Comparison of ENCODE assay signal across 8 cellular contexts in the genomic region with DNA sequence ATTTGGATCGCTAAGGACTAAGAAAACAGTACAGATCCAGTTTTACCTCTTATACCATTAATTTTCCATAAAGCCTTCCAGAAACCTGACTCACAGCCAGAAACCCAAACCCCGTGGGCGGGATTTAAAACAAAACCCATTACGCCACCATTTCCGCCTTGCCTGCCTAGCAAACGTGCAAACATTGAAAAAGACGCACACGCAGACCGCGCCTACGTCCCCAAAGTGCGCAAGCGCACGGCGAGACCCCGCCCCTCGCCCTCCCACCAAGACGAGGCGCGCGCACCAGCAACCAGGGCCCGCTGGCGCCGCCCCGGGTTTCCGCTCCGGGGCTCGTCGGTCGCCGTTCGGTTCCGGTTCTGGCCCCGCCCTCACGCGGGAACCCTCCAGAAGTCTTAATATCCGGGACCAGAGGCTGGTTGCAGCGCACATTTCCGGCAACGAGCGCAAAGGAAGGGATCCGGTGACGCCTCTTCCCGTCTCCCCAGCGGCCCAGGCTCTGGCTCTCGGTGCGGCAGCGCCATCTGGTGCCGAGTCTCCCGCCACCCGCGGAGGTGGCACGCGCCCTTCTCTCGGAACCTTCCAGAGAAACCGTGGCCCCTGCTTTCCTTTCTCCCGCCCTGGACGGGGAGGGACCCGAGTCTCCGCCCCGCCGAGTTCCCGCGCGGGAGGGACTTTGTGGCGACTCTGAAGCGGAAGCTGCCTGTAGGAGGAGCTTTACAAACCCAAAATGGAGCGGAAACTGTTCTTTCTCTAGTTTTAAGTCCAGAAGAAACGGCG.
DNase-seq lines count a peak whose midpoint lies in the region; ATAC-seq and TF ChIP-seq lines count a peak whose summit lies in the region.

No MANE protein-coding gene starts in this region.

- H3K27ac ChIP-seq in OCI-LY3 (ENCODE audit: low read length) = peak overlapping the region; percentile 91

- peak; percentile 88 for ATAC-seq in GM21515 (IDR thresholded peaks at IDR 0.05; ENCODE audit: unreplicated experiment)

- no peaks in the 10 kb centered on the region for H4K20me1 ChIP-seq in OCI-LY3 (ENCODE audit: insufficient read depth, low read length)

- peaks cover 33% of the 10 kb centered on the region for H3K4me1 ChIP-seq in OCI-LY3 (ENCODE audit: low read length)
- H3K4me1 ChIP-seq in mononuclear cell (ENCODE audit: insufficient read depth, low read length) = peaks cover 30% of the 10 kb centered on the region

- DNase-seq in DMS 273 treated with DMSO at 0.1 percent for 48 hours (lab: John Stamatoyannopoulos, UW) (peak; percentile 97), HuH-7 (ENCODE audit: low spot score) (peak; percentile 68), activated T-cell treated with anti-CD3 and anti-CD28 coated beads for 4 hours (peak; percentile 97), epithelial cell of esophagus (ENCODE audit: low read depth) (peak; percentile 100)
- DNase-seq in stimulated activated CD8-positive, alpha-beta memory T cell treated with anti-CD3 and anti-CD28 coated beads, Interleukin-4, amount 100 ng/mL, for 1 hour (ENCODE audit: low read depth in 2 of 2, low spot score in 1 of 2) = peak; percentile 95 to 97

- no peaks in the 10 kb centered on the region for H3K27me3 ChIP-seq in OCI-LY3 (ENCODE audit: low read depth, low read length)
- H3K27me3 ChIP-seq in mononuclear cell (ENCODE audit: insufficient read depth, low read length) = no peaks in the 10 kb centered on the region

- H3K9me3 ChIP-seq in OCI-LY3 (ENCODE audit: insufficient read depth, low read length) = no peaks in the 10 kb centered on the region
- no peaks in the 10 kb centered on the region for H3K9me3 ChIP-seq in mononuclear cell (ENCODE audit: low read depth, low read length)

- H3K4me3 ChIP-seq in OCI-LY3 (ENCODE audit: low read length) (peak overlapping the region; percentile 75), epithelial cell of esophagus (ENCODE audit: low read length) (peak overlapping the region; percentile 71), mononuclear cell (ENCODE audit: low read length) (peak overlapping the region; percentile 70)

- H2AFZ ChIP-seq in OCI-LY3 (ENCODE audit: low read depth, low read length) = peak overlapping the region; percentile 80

- H3K4me2 ChIP-seq in OCI-LY3 (ENCODE audit: low read length) = peak overlapping the region; percentile 86

- peak overlapping the region; percentile 91 for H3K9ac ChIP-seq in OCI-LY3 (ENCODE audit: low read length)

- H3K79me2 ChIP-seq in OCI-LY3 (ENCODE audit: low read length) = no peaks in the 10 kb centered on the region

- TF ChIP-seq CTCF in OCI-LY3 (IDR thresholded peaks at IDR 0.05; ENCODE audit: low read depth, low read length) (peak; percentile 78), epithelial cell of esophagus (IDR thresholded peaks at IDR 0.05; ENCODE audit: insufficient read depth, low read depth, low read length, missing control alignments) (peak; percentile 76)

- H3K36me3 ChIP-seq in OCI-LY3 (replicated peaks; ENCODE audit: low read depth, low read length) = no peaks in the 10 kb centered on the region

Comparison
In these comparisons a context has a peak if more than half of its experiments do, and no peak if none do; other contexts are left out.
1. Peak in every context shown above with its lines: DNase-seq, ATAC-seq, H3K4me3 ChIP-seq and H3K27ac ChIP-seq.